In the genomic region with DNA sequence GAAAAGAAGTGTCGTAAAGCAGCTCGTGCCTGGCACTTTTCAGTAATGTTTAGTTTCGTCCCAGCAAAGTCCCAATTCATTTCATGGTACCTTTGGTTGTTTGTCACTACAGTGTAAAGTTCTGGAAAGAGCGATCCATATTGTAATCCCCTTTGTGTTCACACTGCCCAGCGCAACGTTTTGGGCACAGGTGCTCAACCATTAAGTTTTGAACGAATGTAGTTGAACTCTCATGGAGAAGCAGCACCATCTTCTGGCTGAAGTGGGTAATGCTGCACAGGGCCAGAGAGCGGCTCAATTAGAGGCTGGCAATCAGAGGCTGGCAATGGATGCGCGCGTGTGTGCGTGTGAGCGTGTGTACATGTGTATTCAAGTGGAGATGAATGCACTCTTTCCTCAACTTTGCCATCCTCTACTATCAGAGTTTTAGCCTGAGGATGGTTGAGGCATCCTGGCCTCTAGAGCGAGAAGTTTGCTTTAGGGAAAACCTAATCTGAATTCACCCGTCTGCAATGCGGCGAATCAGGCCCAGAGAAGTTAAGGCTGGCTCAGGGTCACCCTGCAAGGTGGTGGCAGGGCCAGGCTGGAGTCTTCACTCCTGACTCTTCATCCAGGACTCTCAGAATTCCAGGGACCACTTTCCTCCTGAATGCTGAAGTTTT, we compare ENCODE assay signal across 8 cellular contexts. TPM values are rescaled to one million over a fixed set of nuclear protein-coding genes. Genes with fewer than 3 reads are reported as not detected.
DNase-seq lines count a peak whose midpoint lies in the region; ATAC-seq and TF ChIP-seq lines count a peak whose summit lies in the region.

No MANE protein-coding gene starts in this region.

- ATAC-seq in DND-41 (ENCODE audit: insufficient read depth, low read depth) = peak; percentile 94
- peak; percentile 67 for ATAC-seq in omental fat pad (ENCODE audit: low FRiP score)
- no peak for ATAC-seq in thoracic aorta (ENCODE audit: insufficient number of reproducible peaks, low FRiP score, low read depth)

- CTCF ChIA-PET in RWPE1 (lab: Yijun Ruan, JAX) = interaction anchor here (0.6 to 1.9 kb wide), 12 partner anchors 10 to 256 kb away, joined by 3 to 9 read pairs (median 3); a partner anchor contains a TSS

- no peak overlapping the region for H2AFZ ChIP-seq in DND-41 (ENCODE audit: low read depth, low read length)

- TF ChIP-seq CTCF in DND-41 (IDR thresholded peaks at IDR 0.05; ENCODE audit: borderline replicate concordance, extremely low read depth, low read length, poor library complexity, severe bottlenecking) (peak; percentile 99), RWPE1 (conservative IDR thresholded peaks at IDR 0.05; ENCODE audit: low read depth) (peak; percentile 98), foreskin fibroblast (IDR thresholded peaks at IDR 0.05; ENCODE audit: low read depth, low read length) (peak; percentile 94), omental fat pad (IDR thresholded peaks at IDR 0.05) (peak in 2 of 3 donors; percentile 35 to 57), thoracic aorta (IDR thresholded peaks at IDR 0.05) (peak; percentile 92)

- DNase-seq in DND-41 (peak; percentile 81), MG63 (peak; percentile 59), RWPE1 (ENCODE audit: low spot score) (peak; percentile 69), foreskin fibroblast (peak; percentile 43 to 83), omental fat pad (ENCODE audit: low spot score) (peak; percentile 92), thoracic aorta (ENCODE audit: low spot score) (peak; percentile 55), GF-D8 (lab: John Stamatoyannopoulos, UW) (no peak)
- peak; percentile 68 to 82 for DNase-seq in activated T-helper 1 cell treated with anti-CD3 and anti-CD28 coated beads, Interleukin-2, amount 50 U/mL, for 16 hours (ENCODE audit: low read depth in 1 of 2, low spot score in 1 of 2)

- no peaks in the 10 kb centered on the region for H3K79me2 ChIP-seq in DND-41 (ENCODE audit: insufficient read depth, low read length)

- H3K27ac ChIP-seq in DND-41 (ENCODE audit: low read length) (no peak overlapping the region), RWPE1 (no peak overlapping the region), thoracic aorta (no peak overlapping the region)

- H3K4me1 ChIP-seq in DND-41 (ENCODE audit: insufficient read depth, low read length) (0 out of 2 replicates have a peak, but pooled peaks cover 2% of the 10 kb centered on the region), thoracic aorta (ENCODE audit: control insufficient read depth in 1 of 2, low read depth in 2 of 2) (no peaks in the 10 kb centered on the region)

- H3K36me3 ChIP-seq in DND-41 (ENCODE audit: insufficient read depth, low read length) (no peaks in the 10 kb centered on the region), MG63 (no peaks in the 10 kb centered on the region), thoracic aorta (no peaks in the 10 kb centered on the region)

- H3K9ac ChIP-seq in DND-41 (ENCODE audit: low read depth, low read length) = no peak overlapping the region

- H3K27me3 ChIP-seq in DND-41 (ENCODE audit: insufficient read depth, low read length, poor library complexity) (peaks cover 2% of the 10 kb centered on the region), MG63 (no peaks in the 10 kb centered on the region; the same call in 1 of the 2 replicates), thoracic aorta (replicated peaks; ENCODE audit: insufficient read depth) (no peaks in the 10 kb centered on the region)

- 0 out of 2 replicates have a peak overlapping the region, but pooled peaks have one; percentile 12 for H3K4me2 ChIP-seq in DND-41 (ENCODE audit: insufficient read depth, low read length)

- H3K9me3 ChIP-seq in DND-41 (ENCODE audit: insufficient read depth, low read length, severe bottlenecking) (no peaks in the 10 kb centered on the region), MG63 (no peaks in the 10 kb centered on the region), thoracic aorta (no peaks in the 10 kb centered on the region)

- no peak overlapping the region for H3K4me3 ChIP-seq in DND-41 (ENCODE audit: low read depth in 1 of 2, low read length in 2 of 2)
- H3K4me3 ChIP-seq in MG63 = no peak overlapping the region
- H3K4me3 ChIP-seq in foreskin fibroblast (ENCODE audit: low read depth in 1 of 2, low read length in 2 of 2) = no peak overlapping the region
- H3K4me3 ChIP-seq in thoracic aorta = no peak overlapping the region

- peaks cover 5% of the 10 kb centered on the region; the same call in 1 of the 2 replicates for H4K20me1 ChIP-seq in DND-41 (ENCODE audit: insufficient read depth, low read length)

- POLR2A ChIA-PET in RWPE1 (lab: Yijun Ruan, JAX; ENCODE audit: low non-redundant PET) = no interaction called here

RNA-seq across cellular contexts. Expression of a gene that starts 29.9 kb away (rescaled TPM):
- total RNA-seq in MG63 (2014; rRNA removed; shearing (Covaris generic); ENCODE audit: low replicate concordance) = 10.2 and 12.8 TPM in 2 replicates
- 10 to 100 TPM; 15.8 to 22.5 (median 20.7) TPM for total RNA-seq in omental fat pad
- 10 to 100 TPM; 20.6 to 28.5 TPM for total RNA-seq in thoracic aorta

RNA-seq across cellular contexts. Expression of a gene that starts 35.1 kb away (rescaled TPM):
- not detected in 2 replicates for total RNA-seq in MG63 (2014; rRNA removed; shearing (Covaris generic); ENCODE audit: low replicate concordance)
- total RNA-seq in omental fat pad (not detected), thoracic aorta (not detected)

RNA-seq across cellular contexts. Expression of a gene that starts 53.7 kb away (rescaled TPM):
- total RNA-seq in MG63 (2014; rRNA removed; shearing (Covaris generic); ENCODE audit: low replicate concordance) = not detected in 2 replicates
- total RNA-seq in omental fat pad = not detected
- total RNA-seq in thoracic aorta = not detected

Comparison
In these comparisons a context has a peak if more than half of its experiments do, and no peak if none do; other contexts are left out.
1. CTCF ChIP-seq: peak in every context shown above with its lines; median percentile 99 in DND-41; 98 in RWPE1; 94 in foreskin fibroblast; 92 in thoracic aorta; 46 in omental fat pad.